ENCODE assay signal across 12 cellular contexts in the genomic region with DNA sequence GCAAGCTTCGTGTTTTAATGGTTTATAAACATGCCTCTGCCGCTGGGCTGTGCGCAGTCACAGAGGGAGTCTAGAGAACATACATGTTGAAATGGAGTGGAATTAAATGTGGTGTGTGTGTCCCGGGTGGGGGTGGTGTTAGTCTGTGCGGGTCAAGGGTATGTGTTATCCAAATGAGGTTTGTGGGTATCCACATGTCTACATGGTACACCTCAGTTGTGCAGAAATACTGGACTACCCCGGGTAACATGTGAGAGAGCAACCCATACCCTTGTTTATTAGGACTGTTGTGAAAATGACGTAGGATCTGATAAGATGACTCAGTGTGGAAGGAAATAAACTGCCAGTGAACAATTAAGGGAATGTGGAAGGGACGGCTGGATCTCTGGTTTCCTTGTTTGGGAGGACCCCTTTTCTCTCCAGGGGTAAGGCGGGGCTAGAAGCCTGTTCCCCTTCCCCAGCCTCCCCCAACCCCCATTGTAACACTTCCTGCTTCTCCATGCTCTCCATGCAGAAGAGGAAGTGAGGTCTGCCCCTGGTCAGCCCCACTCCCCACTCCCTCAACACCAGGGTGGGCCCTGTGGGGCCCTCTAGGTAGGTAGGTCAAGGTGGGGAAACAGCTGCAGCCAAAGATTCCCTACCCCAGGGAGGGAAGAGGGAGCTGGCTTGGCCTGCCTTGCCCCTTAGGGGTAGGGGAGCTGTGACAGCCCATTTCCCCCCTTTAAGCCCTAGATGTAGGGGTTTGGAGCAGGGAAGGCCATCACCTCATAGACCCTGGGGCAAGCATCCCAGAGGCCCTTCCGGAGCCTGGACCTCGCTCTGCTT. TPM values are rescaled to one million over a fixed set of nuclear protein-coding genes. Genes with fewer than 3 reads are reported as not detected.
DNase-seq lines count a peak whose midpoint lies in the region; ATAC-seq, FAIRE-seq and TF ChIP-seq lines count a peak whose summit lies in the region.
"Had no signal": no experiment of that assay in that cellular context is flagged by ENCODE, and none has a peak within 500 bp of the region (broad histone marks: within the 10 kb centered on the region; RNA-seq: fewer than 3 reads in every experiment).

No MANE protein-coding gene starts in this region.

- RAD21 ChIA-PET in GM12878 (lab: Charles Lee; ENCODE audit: unreplicated experiment) = interaction anchor here (1.0 kb wide), 1 partner anchor 221 kb away, joined by 3 read pairs; no protein-coding TSS in a partner anchor

- H3K9me2 ChIP-seq in Loucy (replicated peaks; ENCODE audit: low read depth, low read length) = no peaks in the 10 kb centered on the region

- H2AFZ ChIP-seq in Loucy (ENCODE audit: low read length) (peak overlapping the region; percentile 53), GM12878 (ENCODE audit: control insufficient read depth, low read depth, low read length) (no peak overlapping the region)

- no peaks in the 10 kb centered on the region for H4K20me1 ChIP-seq in Loucy (ENCODE audit: insufficient read depth, low read length, poor library complexity, severe bottlenecking)
- no peaks in the 10 kb centered on the region for H4K20me1 ChIP-seq in GM12878 (ENCODE audit: control insufficient read depth, insufficient read depth)

- H3K9ac ChIP-seq in Loucy (ENCODE audit: low read depth, low read length, poor library complexity, severe bottlenecking) (peak overlapping the region; percentile 9), GM12878 (ENCODE audit: control insufficient read depth, insufficient read depth, low read length) (no peak overlapping the region)

- POLR2A ChIA-PET in AG04450 (lab: Yijun Ruan, JAX) (interaction anchor here (0.6 kb wide), 1 partner anchor 99 kb away, joined by 6 read pairs; no protein-coding TSS in a partner anchor), GM12878 (lab: Charles Lee) (no interaction called here)

- H3K4me2 ChIP-seq in Loucy (ENCODE audit: low read depth, low read length, poor library complexity, severe bottlenecking) (peak overlapping the region; percentile 5), GM12878 (ENCODE audit: control insufficient read depth, insufficient read depth) (no peak overlapping the region)

- TF ChIP-seq CTCF in AG04450 (IDR thresholded peaks at IDR 0.05; ENCODE audit: low read depth, low read length) (no peak), Loucy (conservative IDR thresholded peaks at IDR 0.05; ENCODE audit: low read length) (no peak), GM12878 (IDR thresholded peaks at IDR 0.05 in 2 of 3, conservative IDR thresholded peaks at IDR 0.05 in 1 of 3; ENCODE audit: control insufficient read depth in 2 of 3, extremely low read depth in 1 of 3, insufficient read depth in 1 of 3, low read depth in 3 of 3, low read length in 3 of 3) (no peak)

- H3K79me2 ChIP-seq in Loucy (ENCODE audit: insufficient read depth, low read length) (no peaks in the 10 kb centered on the region), GM12878 (ENCODE audit: control insufficient read depth, insufficient read depth, low read length) (no peaks in the 10 kb centered on the region)

- TF ChIP-seq EP300 in GM12878 (IDR thresholded peaks at IDR 0.05; ENCODE audit: borderline replicate concordance in 1 of 2, control insufficient read depth in 1 of 2, low read depth in 2 of 2, low read length in 2 of 2) = no peak

- 58% methylated on average over 10 of the region's 11 CpGs for WGBS in GM12878 (ENCODE audit: insufficient coverage, insufficient replicate concordance, low lambda C conversion rate, missing lambda C conversion rate)

- TF ChIP-seq POLR2A in GM12878 (IDR thresholded peaks at IDR 0.05; ENCODE audit: low read depth, low read length) = no peak

- SMC1A ChIA-PET in GM12878 (lab: Charles Lee; ENCODE audit: uncharacterized antibody, unreplicated experiment) = interaction anchor here (2.7 kb wide), 1 partner anchor 123 kb away, joined by 8 read pairs; no protein-coding TSS in a partner anchor

- peaks cover 17% of the 10 kb centered on the region for H3K4me1 ChIP-seq in Loucy (ENCODE audit: insufficient read depth, low read length, poor library complexity, severe bottlenecking)
- no peaks in the 10 kb centered on the region for H3K4me1 ChIP-seq in GM12878 (ENCODE audit: control insufficient read depth, insufficient read depth, low read length)

- ATAC-seq in GM12878 (no peak), GM19023 (IDR thresholded peaks at IDR 0.05; ENCODE audit: unreplicated experiment) (no peak), GM18873 (IDR thresholded peaks at IDR 0.05; ENCODE audit: low FRiP score, unreplicated experiment) (no peak), GM21360 (IDR thresholded peaks at IDR 0.05; ENCODE audit: unreplicated experiment) (no peak)
- ATAC-seq: activated T-cell treated with anti-CD3 and anti-CD28 coated beads, Interleukin-2, amount 50 U/mL, for 72 hours had no signal

- H3K9me3 ChIP-seq in AG04450 (ENCODE audit: control insufficient read depth, insufficient read depth, low read length) = no peaks in the 10 kb centered on the region; the same call in 1 of the 2 replicates
- H3K9me3 ChIP-seq in Loucy (ENCODE audit: insufficient read depth, low read depth, low read length) = no peaks in the 10 kb centered on the region
- H3K9me3 ChIP-seq in GM12878 (replicated peaks; ENCODE audit: control insufficient read depth, insufficient read depth, low read length) = no peaks in the 10 kb centered on the region

- H3K27ac ChIP-seq in AG04450 (ENCODE audit: low read depth, low read length) (peak overlapping the region; percentile 61), GM12878 (ENCODE audit: control insufficient read depth, insufficient read depth) (no peak overlapping the region)

- H3F3A ChIP-seq in Loucy (ENCODE audit: low read depth) = no peaks in the 10 kb centered on the region

- intact Hi-C loops in GM12878 (cut with micrococcal nuclease; ENCODE audit: unreplicated experiment) = no loop called here

- TF ChIP-seq RAD21 in GM12878 (IDR thresholded peaks at IDR 0.05; ENCODE audit: insufficient read depth, low read depth, low read length) = no peak

- H3K27me3 ChIP-seq in AG04450 (ENCODE audit: control insufficient read depth, insufficient read depth, low read length) (no peaks in the 10 kb centered on the region), Loucy (ENCODE audit: insufficient read depth, low read length, poor library complexity, severe bottlenecking) (no peaks in the 10 kb centered on the region), GM12878 (replicated peaks in 1 of 2; ENCODE audit: control insufficient read depth in 2 of 2, insufficient read depth in 2 of 2, low read length in 1 of 2) (no peaks in the 10 kb centered on the region; a peak in 1 of 4 replicates)

- FAIRE-seq in GM12878 (lab: Jason Lieb, UNC) = no peak
- FAIRE-seq: H1 had no signal

- in situ Hi-C loops in GM12878 (cut with MboI) = no loop called here

- DNase-seq in AG04450 (ENCODE audit: low read depth, low spot score) (peak; percentile 67), GM12878 (ENCODE audit: low read depth, low spot score) (no peak), mesenteric fat pad (ENCODE audit: low spot score) (peak; percentile 74)
- no peak for DNase-seq in stimulated activated CD4-positive, alpha-beta T cell treated with anti-CD3 and anti-CD28 coated beads, Interleukin-15, amount 100 ng/mL, for 24 hours
- DNase-seq: activated T-cell treated with anti-CD3 and anti-CD28 coated beads, Interleukin-2, amount 50 U/mL, for 72 hours; DMS79 treated with DMSO at 0.1 percent for 48 hours; NCI-H446 had no signal

- H3K4me3 ChIP-seq in AG04450 (ENCODE audit: low read depth, low read length) (no peak overlapping the region), Loucy (ENCODE audit: low read length, poor library complexity, severe bottlenecking) (no peak overlapping the region), GM12878 (no peak overlapping the region)

- CTCF ChIA-PET in AG04450 (lab: Charles Lee) = interaction anchor here (0.6 to 1.0 kb wide), 4 partner anchors 11 to 231 kb away, joined by 3 to 4 read pairs (median 3); no protein-coding TSS in a partner anchor
- CTCF ChIA-PET in GM12878 (lab: Yijun Ruan, JAX) = interaction anchor here (0.9 to 1.4 kb wide), 2 partner anchors 10 to 221 kb away, joined by 3 read pairs; a partner anchor contains a TSS

- H3K36me3 ChIP-seq in Loucy (ENCODE audit: insufficient read depth, low read length) (no peaks in the 10 kb centered on the region), GM12878 (ENCODE audit: control insufficient read depth in 2 of 2, insufficient read depth in 2 of 2, low read length in 1 of 2) (no peaks in the 10 kb centered on the region)

- no TSS peak for BruUV-seq in GM12878 (replicated peaks; lab: Mats Ljungman, UMichigan)

RNA-seq across cellular contexts. Expression of a gene that starts 0.7 kb away (rescaled TPM):
- polyA plus RNA-seq in AG04450 (2011; rRNA removed) = not detected in 2 replicates
- not detected in 2 replicates for polyA minus RNA-seq in AG04450 (2011; rRNA and poly(A)+ RNA removed)
- not detected in 2 replicates for total RNA-seq in GM12878 (2013; cell fraction: nucleolus; rRNA removed)
- not detected in 2 replicates for total RNA-seq in GM12878 (2014; rRNA removed)
- not detected in 2 replicates for total RNA-seq in GM12878 (2014; rRNA removed; fragmentation: Illumina TruSeq; extraction: Trizol)
- total RNA-seq in GM12878 (2021) = 0.43 TPM in 1 of 2 replicates, not detected in the other
- not detected for polyA plus RNA-seq in GM12878 (2011; ENCODE audit: low read depth)
- polyA plus RNA-seq in GM12878 (2011; rRNA removed) = not detected in 2 replicates
- polyA plus RNA-seq in GM12878 (2011; cell fraction: cytosol; rRNA removed) = 0.03 TPM in 1 of 2 replicates, not detected in the other
- polyA plus RNA-seq in GM12878 (2011; cell fraction: nucleus; rRNA removed) = 0.07 and 0.38 TPM in 2 replicates
- not detected in 2 replicates for polyA plus RNA-seq in GM12878 (2012)
- polyA plus RNA-seq in GM12878 (2014; fragmentation: Illumina TruSeq; extraction: Trizol) = not detected in 2 replicates
- not detected for polyA plus RNA-seq in GM12878 (2014; fragmentation: Nextera tagmentation; extraction: Ambion mirVana)
- not detected in 2 replicates for polyA plus RNA-seq in GM12878 (2014; rRNA removed)
- not detected for polyA plus RNA-seq in GM12878 (2016; fragmentation: Nextera tagmentation; extraction: Ambion mirVana)
- polyA minus RNA-seq in GM12878 (2011; rRNA and poly(A)+ RNA removed) = not detected in 2 replicates
- polyA minus RNA-seq in GM12878 (2011; cell fraction: cytosol; rRNA and poly(A)+ RNA removed) = not detected in 2 replicates
- not detected in 2 replicates for polyA minus RNA-seq in GM12878 (2011; cell fraction: nucleus; rRNA and poly(A)+ RNA removed)
- total RNA-seq in mesenteric fat pad = 0.58 TPM
- total RNA-seq: activated T-cell treated with anti-CD3 and anti-CD28 coated beads, Interleukin-2, amount 50 U/mL, for 72 hours; H1 had no signal
- polyA plus RNA-seq: H1 had no signal

RNA-seq across cellular contexts. Expression of a gene that starts 22.2 kb away (rescaled TPM):
- polyA plus RNA-seq in AG04450 (2011; rRNA removed) (271 and 299 TPM in 2 replicates), GM12878 (2011; rRNA removed) (not detected in 2 replicates), GM12878 (2014; fragmentation: Illumina TruSeq; extraction: Trizol) (not detected in 2 replicates), GM12878 (2014; fragmentation: Nextera tagmentation; extraction: Ambion mirVana) (not detected), GM12878 (2014; rRNA removed) (not detected in 2 replicates), GM12878 (2016; fragmentation: Nextera tagmentation; extraction: Ambion mirVana) (not detected)
- 77.5 and 85.5 TPM in 2 replicates for polyA minus RNA-seq in AG04450 (2011; rRNA and poly(A)+ RNA removed)
- not detected in 2 replicates for total RNA-seq in GM12878 (2013; cell fraction: nucleolus; rRNA removed)
- total RNA-seq in GM12878 (2014; rRNA removed) (not detected in 2 replicates), GM12878 (2014; rRNA removed; fragmentation: Illumina TruSeq; extraction: Trizol) (not detected in 2 replicates), GM12878 (2021) (not detected in 2 replicates), mesenteric fat pad (16.0 TPM)
- polyA plus RNA-seq in GM12878 (2011; ENCODE audit: low read depth) = 4.7 TPM
- polyA plus RNA-seq in GM12878 (2011; cell fraction: cytosol; rRNA removed) = not detected in 2 replicates
- not detected in 2 replicates for polyA plus RNA-seq in GM12878 (2011; cell fraction: nucleus; rRNA removed)
- 3.0 and 5.6 TPM in 2 replicates for polyA plus RNA-seq in GM12878 (2012)
- polyA minus RNA-seq in GM12878 (2011; rRNA and poly(A)+ RNA removed) = not detected in 2 replicates
- polyA minus RNA-seq in GM12878 (2011; cell fraction: cytosol; rRNA and poly(A)+ RNA removed) = 2.0 TPM in 1 of 2 replicates, not detected in the other
- polyA minus RNA-seq in GM12878 (2011; cell fraction: nucleus; rRNA and poly(A)+ RNA removed) = 0.29 TPM in 1 of 2 replicates, not detected in the other

RNA-seq across cellular contexts. Expression of a gene that starts 51.0 kb away (rescaled TPM):
- polyA plus RNA-seq in AG04450 (2011; rRNA removed) (11.6 and 12.5 TPM in 2 replicates), GM12878 (2011; rRNA removed) (0.10 and 0.23 TPM in 2 replicates), GM12878 (2014; fragmentation: Illumina TruSeq; extraction: Trizol) (0.34 and 0.92 TPM in 2 replicates), GM12878 (2014; fragmentation: Nextera tagmentation; extraction: Ambion mirVana) (under 1 TPM; 0.24 to 0.32 TPM), GM12878 (2014; rRNA removed) (0.19 and 0.27 TPM in 2 replicates), GM12878 (2016; fragmentation: Nextera tagmentation; extraction: Ambion mirVana) (under 1 TPM in 1 of 2 experiments, not detected in 1; 0.37 TPM)
- polyA minus RNA-seq in AG04450 (2011; rRNA and poly(A)+ RNA removed) = 4.4 and 4.5 TPM in 2 replicates
- total RNA-seq in GM12878 (2013; cell fraction: nucleolus; rRNA removed) = 1.5 and 2.6 TPM in 2 replicates
- total RNA-seq in GM12878 (2014; rRNA removed) (0.28 TPM in 1 of 2 replicates, not detected in the other), GM12878 (2014; rRNA removed; fragmentation: Illumina TruSeq; extraction: Trizol) (0.13 and 0.18 TPM in 2 replicates), GM12878 (2021) (0.26 and 0.40 TPM in 2 replicates), mesenteric fat pad (13.1 TPM)
- polyA plus RNA-seq in GM12878 (2011; ENCODE audit: low read depth) = 1.1 TPM
- 0.09 and 0.15 TPM in 2 replicates for polyA plus RNA-seq in GM12878 (2011; cell fraction: cytosol; rRNA removed)
- polyA plus RNA-seq in GM12878 (2011; cell fraction: nucleus; rRNA removed) = 0.16 and 0.28 TPM in 2 replicates
- polyA plus RNA-seq in GM12878 (2012) = 1.0 and 1.2 TPM in 2 replicates
- polyA minus RNA-seq in GM12878 (2011; rRNA and poly(A)+ RNA removed) = 0.15 and 0.36 TPM in 2 replicates
- polyA minus RNA-seq in GM12878 (2011; cell fraction: cytosol; rRNA and poly(A)+ RNA removed) = not detected in 2 replicates
- polyA minus RNA-seq in GM12878 (2011; cell fraction: nucleus; rRNA and poly(A)+ RNA removed) = 0.24 and 1.2 TPM in 2 replicates

Comparison
In these comparisons a context has a peak if more than half of its experiments do, and no peak if none do; other contexts are left out.
1. DNase-seq: peak in AG04450 (single experiment) and mesenteric fat pad (single experiment); none in GM12878 (single experiment) and stimulated activated CD4-positive, alpha-beta T cell treated with anti-CD3 and anti-CD28 coated beads, Interleukin-15, amount 100 ng/mL, for 24 hours (single experiment).
2. RNA of a gene that starts 22.2 kb away (total RNA-seq): 16.0 TPM in mesenteric fat pad (single experiment); not detected in GM12878; every median in the first group is over 10 times any median in the second.